9 cellular contexts compared by ENCODE assay signal in genomic region chr6:92777146-92777740, GRCh38.
DNase-seq lines count a peak whose midpoint lies in the region; ATAC-seq and TF ChIP-seq lines count a peak whose summit lies in the region.
"Had no signal": no experiment of that assay in that cellular context is flagged by ENCODE, and none has a peak within 500 bp of the region (broad histone marks: within the 10 kb centered on the region; RNA-seq: fewer than 3 reads in every experiment).

No MANE protein-coding gene starts in this region.

- no TSS peak for BruUV-seq in IMR-90 (replicated peaks; lab: Mats Ljungman, UMichigan)
- BruUV-seq in PC-9 (replicated peaks; lab: Mats Ljungman, UMichigan) = no TSS peak

- H2AFZ ChIP-seq in IMR-90 (replicated peaks; ENCODE audit: low read length, poor library complexity) = no peak overlapping the region
- H2AFZ ChIP-seq in PC-9 = no peak overlapping the region

- no peak overlapping the region for H4K8ac ChIP-seq in IMR-90 (ENCODE audit: low read depth in 2 of 2, low read length in 2 of 2)

- TF ChIP-seq RAD21 in IMR-90 (IDR thresholded peaks at IDR 0.05; ENCODE audit: low read length) = peak; percentile 54

- CTCF ChIA-PET in IMR-90 (lab: Yijun Ruan, JAX) = no interaction called here
- CTCF ChIA-PET in PC-9 (lab: Charles Lee) = no interaction called here

- POLR2A ChIA-PET in IMR-90 (lab: Charles Lee; ENCODE audit: unreplicated experiment) (no interaction called here), PC-9 (lab: Charles Lee; ENCODE audit: unreplicated experiment) (no interaction called here)

- no peaks in the 10 kb centered on the region for H3K79me1 ChIP-seq in IMR-90 (ENCODE audit: low read depth in 1 of 2, low read length in 2 of 2)

- H3K4me1 ChIP-seq in IMR-90 (ENCODE audit: control insufficient read depth, insufficient read depth, low read length) = no peaks in the 10 kb centered on the region
- H3K4me1 ChIP-seq in PC-9 (replicated peaks; ENCODE audit: insufficient read depth) = no peaks in the 10 kb centered on the region
- peaks cover 0 to 11% (median 0%) of the 10 kb centered on the region in 3 donors for H3K4me1 ChIP-seq in gastroesophageal sphincter

- H3F3A ChIP-seq in PC-9 (ENCODE audit: insufficient read depth, low read depth) = no peaks in the 10 kb centered on the region

- no peak for TF ChIP-seq POLR2A in IMR-90 (IDR thresholded peaks at IDR 0.05; ENCODE audit: low read depth, low read length)
- TF ChIP-seq POLR2A in gastroesophageal sphincter (IDR thresholded peaks at IDR 0.05) = no peak

- no peak overlapping the region for H3K14ac ChIP-seq in IMR-90 (replicated peaks; ENCODE audit: low read depth, low read length)

- no peaks in the 10 kb centered on the region for H3K79me2 ChIP-seq in PC-9 (ENCODE audit: low read depth)

- DNase-seq in IMR-90 = peak; percentile 42
- no peak for DNase-seq in PC-9
- no peak for DNase-seq in stimulated activated naive CD4-positive, alpha-beta T cell (lab: John Stamatoyannopoulos, UW)
- DNase-seq in UCSD-AML1 (lab: John Stamatoyannopoulos, UW; ENCODE audit: unreplicated experiment) = no peak

- no peak for TF ChIP-seq EP300 in gastroesophageal sphincter (IDR thresholded peaks at IDR 0.05)

- H3K27me3 ChIP-seq in IMR-90 (ENCODE audit: control insufficient read depth, insufficient read depth, low read length) (no peaks in the 10 kb centered on the region), PC-9 (ENCODE audit: insufficient read depth, low read depth) (no peaks in the 10 kb centered on the region), gastroesophageal sphincter (no peaks in the 10 kb centered on the region)

- H3K4me3 ChIP-seq in IMR-90 (ENCODE audit: insufficient read depth, low read depth, low read length) (no peak overlapping the region), PC-9 (no peak overlapping the region), gastroesophageal sphincter (no peak overlapping the region)
- H3K4me3 ChIP-seq: thoracic aorta had no signal

- no peaks in the 10 kb centered on the region for H3K9me1 ChIP-seq in IMR-90 (ENCODE audit: insufficient read depth, low read length)

- ATAC-seq in GM18508 (IDR thresholded peaks at IDR 0.05; ENCODE audit: insufficient read depth, unreplicated experiment) = peak; percentile 85
- ATAC-seq in IMR-90 (ENCODE audit: low read depth) = peak; percentile 62
- no peak for ATAC-seq in gastroesophageal sphincter
- no peak for ATAC-seq in GM21526 (IDR thresholded peaks at IDR 0.05; ENCODE audit: low FRiP score, unreplicated experiment)
- ATAC-seq in HG03439 (IDR thresholded peaks at IDR 0.05; ENCODE audit: unreplicated experiment) = no peak

- H2AK9ac ChIP-seq in IMR-90 (replicated peaks; ENCODE audit: low read depth, low read length, poor library complexity) = no peak overlapping the region

- H3K4me2 ChIP-seq in IMR-90 (ENCODE audit: low read depth, low read length) (no peak overlapping the region), PC-9 (no peak overlapping the region)

- H3K9ac ChIP-seq in IMR-90 (ENCODE audit: low read depth, low read length) = no peak overlapping the region

- no peak overlapping the region for H3K4ac ChIP-seq in IMR-90 (ENCODE audit: low read depth, low read length)

- dilution Hi-C loops in IMR-90 (cut with HindIII; ENCODE audit: low sequenced_read_pairs, unreplicated experiment) = no loop called here

- intact Hi-C loops in IMR-90 (cut with micrococcal nuclease) (loop anchor here (5.0 kb wide), 4 partner anchors 655 to 1835 kb away; no protein-coding TSS in a partner anchor), PC-9 (cut with micrococcal nuclease; ENCODE audit: unreplicated experiment) (loop anchor here (5.0 kb wide), 1 partner anchor 1695 kb away; no protein-coding TSS in a partner anchor)

- WGBS in IMR-90 (ENCODE audit: extremely low coverage in 2 of 2, insufficient read length in 1 of 2), 2 experiments = no CpG with 5 or more reads among the region's 1 CpG
- WGBS in gastroesophageal sphincter (ENCODE audit: low coverage in 1 of 2), 2 donors = 11 to 18% methylated on average over 1 of the region's 1 CpG

- H3K56ac ChIP-seq in IMR-90 (ENCODE audit: extremely low read depth, insufficient read depth, low read length) = no peak overlapping the region

- H3K36me3 ChIP-seq in IMR-90 (ENCODE audit: control insufficient read depth, insufficient read depth, low read length) = no peaks in the 10 kb centered on the region
- no peaks in the 10 kb centered on the region for H3K36me3 ChIP-seq in PC-9 (ENCODE audit: low read depth)
- no peaks in the 10 kb centered on the region for H3K36me3 ChIP-seq in gastroesophageal sphincter
- H3K36me3 ChIP-seq: thoracic aorta had no signal

- H3K23ac ChIP-seq in IMR-90 (ENCODE audit: low read depth, low read length) = no peak overlapping the region

- H3K18ac ChIP-seq in IMR-90 (ENCODE audit: low read depth, low read length) = no peak overlapping the region

- no peaks in the 10 kb centered on the region for H3K9me3 ChIP-seq in IMR-90 (ENCODE audit: control insufficient read depth, insufficient read depth, low read length)
- no peaks in the 10 kb centered on the region for H3K9me3 ChIP-seq in PC-9 (ENCODE audit: insufficient read depth, low read depth)
- no peaks in the 10 kb centered on the region for H3K9me3 ChIP-seq in gastroesophageal sphincter
- H3K9me3 ChIP-seq: thoracic aorta had no signal

- no peak overlapping the region for H4K5ac ChIP-seq in IMR-90 (ENCODE audit: low read depth, low read length)

- in situ Hi-C loops in IMR-90 (cut with MboI; ENCODE audit: low sequenced_read_pairs) = no loop called here

- no peak overlapping the region for H2AK5ac ChIP-seq in IMR-90 (ENCODE audit: low read depth, low read length)

- H2BK120ac ChIP-seq in IMR-90 (ENCODE audit: low read depth, low read length) = no peak overlapping the region

- no peak overlapping the region for H4K91ac ChIP-seq in IMR-90 (ENCODE audit: insufficient read depth, low read depth, low read length)

- H3K9me2 ChIP-seq in PC-9 (ENCODE audit: insufficient read depth) = no peaks in the 10 kb centered on the region

- TF ChIP-seq CTCF in IMR-90 (conservative IDR thresholded peaks at IDR 0.05; ENCODE audit: low read depth, low read length) = peak; percentile 56
- TF ChIP-seq CTCF in PC-9 (conservative IDR thresholded peaks at IDR 0.05) = peak; percentile 40
- peak in 3 of 4 experiments; percentile 43 to 61 (median 49) for TF ChIP-seq CTCF in gastroesophageal sphincter (IDR thresholded peaks at IDR 0.05)

- no peak overlapping the region for H2BK5ac ChIP-seq in IMR-90 (ENCODE audit: low read depth, low read length, poor library complexity, severe bottlenecking)

- no peak overlapping the region for H2BK20ac ChIP-seq in IMR-90 (ENCODE audit: low read depth, low read length)

- H2BK15ac ChIP-seq in IMR-90 (ENCODE audit: low read depth, low read length) = no peak overlapping the region

- no peak overlapping the region for H3K27ac ChIP-seq in IMR-90 (ENCODE audit: insufficient read depth, low read length)
- no peak overlapping the region for H3K27ac ChIP-seq in PC-9
- no peak overlapping the region for H3K27ac ChIP-seq in gastroesophageal sphincter
- H3K27ac ChIP-seq: thoracic aorta had no signal

- H4K20me1 ChIP-seq in IMR-90 (ENCODE audit: insufficient read depth, low read length) = no peaks in the 10 kb centered on the region
- H4K20me1 ChIP-seq in PC-9 (ENCODE audit: insufficient read depth) = no peaks in the 10 kb centered on the region

TF ChIP-seq in IMR-90, 13 proteins besides CTCF, POLR2A, EP300 and RAD21:
- TF ChIP-seq SMC3 (IDR thresholded peaks at IDR 0.05; ENCODE audit: low read depth, low read length) (peak; percentile 44), BHLHE40 (IDR thresholded peaks at IDR 0.05; ENCODE audit: low read depth, low read length) (no peak)

Comparison
In these comparisons a context has a peak if more than half of its experiments do, and no peak if none do; other contexts are left out.
1. ATAC-seq: peak in GM18508 (single experiment) and IMR-90 (single experiment); none in gastroesophageal sphincter (single experiment), GM21526 (single experiment) and HG03439 (single experiment).
2. Peak in every context shown above with its lines, with median percentiles within 50 percentile points of each other: CTCF ChIP-seq.